Comparison of ENCODE assay signal across 15 cellular contexts in genomic region chr7:132609906-132610520, GRCh38.
"Had no signal": no experiment of that assay in that cellular context is flagged by ENCODE, and none has a peak within 500 bp of the region (broad histone marks: within the 10 kb centered on the region; RNA-seq: fewer than 3 reads in every experiment).

No MANE protein-coding gene starts in this region.

- H3K36me3 Mint-ChIP-seq: natural killer cell; stimulated activated memory B cell treated with anti-CD40 and anti-IgM and Interleukin-4, amounts not matched to agents 10 μg/mL and 1 μg/mL and 100 μg/mL, for 72 hours had no signal

- H3K4me3 ChIP-seq: hepatocyte, thyroid gland had no signal

- H3K27ac Mint-ChIP-seq: activated naive CD8-positive, alpha-beta T cell treated with anti-CD3 and anti-CD28 coated beads, Interleukin-2, amount 50 U/mL, for 24 hours; natural killer cell; stimulated activated memory B cell treated with anti-CD40 and anti-IgM and Interleukin-4, amounts not matched to agents 10 μg/mL and 1 μg/mL and 100 μg/mL, for 72 hours had no signal

- ATAC-seq: activated CD4-positive, CD25-positive, alpha-beta regulatory T cell treated with anti-CD3 and anti-CD28 coated beads, Interleukin-2, amount 50 U/mL, for 24 hours; activated naive CD8-positive, alpha-beta T cell treated with anti-CD3 and anti-CD28 coated beads, Interleukin-2, amount 50 U/mL, for 24 hours; natural killer cell; stimulated activated memory B cell treated with anti-CD40 and anti-IgM and Interleukin-4, amounts not matched to agents 10 μg/mL and 1 μg/mL and 100 μg/mL, for 72 hours had no signal

- H3K27ac ChIP-seq: hepatocyte, neutrophil, thyroid gland had no signal

- H3K36me3 ChIP-seq: neutrophil, thyroid gland had no signal

- H3K9me3 Mint-ChIP-seq: activated naive CD8-positive, alpha-beta T cell treated with anti-CD3 and anti-CD28 coated beads, Interleukin-2, amount 50 U/mL, for 24 hours; natural killer cell; stimulated activated memory B cell treated with anti-CD40 and anti-IgM and Interleukin-4, amounts not matched to agents 10 μg/mL and 1 μg/mL and 100 μg/mL, for 72 hours had no signal

- H3K9me3 ChIP-seq: neutrophil, thyroid gland had no signal

- H3K27me3 ChIP-seq: neutrophil, thyroid gland had no signal

- DNase-seq: activated CD4-positive, alpha-beta T cell treated with anti-CD3 and anti-CD28 coated beads, Interleukin-2, amount 50 U/mL, for 4 hours; activated naive CD4-positive, alpha-beta T cell treated with Interleukin-2 at 50 U/mL for 16 hours; activated naive CD8-positive, alpha-beta T cell treated with anti-CD3 and anti-CD28 coated beads, Interleukin-2, amount 50 U/mL, for 24 hours; activated T-cell treated with anti-CD3 and anti-CD28 coated beads for 4 hours; aorta; kidney; natural killer cell; posterior cingulate gyrus; retina; stimulated activated CD4-positive, alpha-beta T cell treated with anti-CD3 and anti-CD28 coated beads, Interleukin-2, amount 100 ng/mL, for 48 hours; thyroid gland had no signal
